In genomic region chr9:69093471-69094103, GRCh38 we compare ENCODE assay signal across 1 cellular context.
TF ChIP-seq lines count a peak whose summit lies in the region.

No MANE protein-coding gene starts in this region.

TF ChIP-seq in HepG2, 621 proteins besides CTCF, POLR2A, EP300 and RAD21 (continues in another document):
- TF ChIP-seq ZNF598 (CRISPR knock-in tag; IDR thresholded peaks at IDR 0.05; ENCODE audit: borderline replicate concordance) (no peak), MATR3 (CRISPR knock-in tag; IDR thresholded peaks at IDR 0.05) (no peak), FOSL2 (CRISPR knock-in tag; IDR thresholded peaks at IDR 0.05) (no peak), ZNF350 (CRISPR knock-in tag; IDR thresholded peaks at IDR 0.05; ENCODE audit: borderline replicate concordance, low read depth) (no peak), GMEB1 (CRISPR knock-in tag; IDR thresholded peaks at IDR 0.05; ENCODE audit: borderline replicate concordance) (no peak), E2F5 (CRISPR knock-in tag; conservative IDR thresholded peaks at IDR 0.05) (no peak), ZMYM4 (CRISPR knock-in tag; IDR thresholded peaks at IDR 0.05) (no peak), AFF4 (CRISPR knock-in tag; IDR thresholded peaks at IDR 0.05) (no peak), GZF1 (CRISPR knock-in tag; IDR thresholded peaks at IDR 0.05) (no peak), CBX2 (IDR thresholded peaks at IDR 0.05; ENCODE audit: low read depth, low read length) (no peak), CBX2 (CRISPR knock-in tag; IDR thresholded peaks at IDR 0.05; ENCODE audit: low read depth) (no peak), POLR2G (IDR thresholded peaks at IDR 0.05; ENCODE audit: low read depth, low read length) (no peak), ZSCAN29 (CRISPR knock-in tag; conservative IDR thresholded peaks at IDR 0.05) (no peak), THYN1 (CRISPR knock-in tag; IDR thresholded peaks at IDR 0.05; ENCODE audit: borderline replicate concordance, low read depth) (no peak), ZNF142 (CRISPR knock-in tag; IDR thresholded peaks at IDR 0.05) (no peak), ZNF75D (CRISPR knock-in tag; IDR thresholded peaks at IDR 0.05; ENCODE audit: borderline replicate concordance) (no peak), ZNF878 (CRISPR knock-in tag; IDR thresholded peaks at IDR 0.05) (0 out of 2 replicates have a peak, but pooled peaks have one; percentile 34), TFE3 (CRISPR knock-in tag; IDR thresholded peaks at IDR 0.05) (no peak), MED8 (CRISPR knock-in tag; IDR thresholded peaks at IDR 0.05; ENCODE audit: insufficient replicate concordance) (no peak), ZNF790 (CRISPR knock-in tag; IDR thresholded peaks at IDR 0.05; ENCODE audit: borderline replicate concordance) (no peak), MXD4 (CRISPR knock-in tag; IDR thresholded peaks at IDR 0.05) (no peak), ZNF296 (CRISPR knock-in tag; conservative IDR thresholded peaks at IDR 0.05) (no peak), POLR2AphosphoS5 (IDR thresholded peaks at IDR 0.05; ENCODE audit: low read depth, low read length) (no peak), HIC2 (CRISPR knock-in tag; IDR thresholded peaks at IDR 0.05; ENCODE audit: low read depth) (no peak)
- TF ChIP-seq, protein P1, sequence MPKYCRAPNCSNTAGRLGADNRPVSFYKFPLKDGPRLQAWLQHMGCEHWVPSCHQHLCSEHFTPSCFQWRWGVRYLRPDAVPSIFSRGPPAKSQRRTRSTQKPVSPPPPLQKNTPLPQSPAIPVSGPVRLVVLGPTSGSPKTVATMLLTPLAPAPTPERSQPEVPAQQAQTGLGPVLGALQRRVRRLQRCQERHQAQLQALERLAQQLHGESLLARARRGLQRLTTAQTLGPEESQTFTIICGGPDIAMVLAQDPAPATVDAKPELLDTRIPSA (CRISPR knock-in tag; IDR thresholded peaks at IDR 0.05; ENCODE audit: borderline replicate concordance), result no peak
- TF ChIP-seq, protein P2, sequence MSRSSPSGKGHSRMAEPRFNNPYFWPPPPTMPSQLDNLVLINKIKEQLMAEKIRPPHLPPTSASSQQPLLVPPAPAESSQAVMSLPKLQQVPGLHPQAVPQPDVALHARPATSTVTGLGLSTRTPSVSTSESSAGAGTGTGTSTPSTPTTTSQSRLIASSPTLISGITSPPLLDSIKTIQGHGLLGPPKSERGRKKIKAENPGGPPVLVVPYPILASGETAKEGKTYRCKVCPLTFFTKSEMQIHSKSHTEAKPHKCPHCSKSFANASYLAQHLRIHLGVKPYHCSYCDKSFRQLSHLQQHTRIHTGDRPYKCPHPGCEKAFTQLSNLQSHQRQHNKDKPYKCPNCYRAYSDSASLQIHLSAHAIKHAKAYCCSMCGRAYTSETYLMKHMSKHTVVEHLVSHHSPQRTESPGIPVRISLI (CRISPR knock-in tag; IDR thresholded peaks at IDR 0.05; ENCODE audit: borderline replicate concordance), result 0 out of 2 replicates have a peak, but pooled peaks have one; percentile 38
- TF ChIP-seq, protein P3, sequence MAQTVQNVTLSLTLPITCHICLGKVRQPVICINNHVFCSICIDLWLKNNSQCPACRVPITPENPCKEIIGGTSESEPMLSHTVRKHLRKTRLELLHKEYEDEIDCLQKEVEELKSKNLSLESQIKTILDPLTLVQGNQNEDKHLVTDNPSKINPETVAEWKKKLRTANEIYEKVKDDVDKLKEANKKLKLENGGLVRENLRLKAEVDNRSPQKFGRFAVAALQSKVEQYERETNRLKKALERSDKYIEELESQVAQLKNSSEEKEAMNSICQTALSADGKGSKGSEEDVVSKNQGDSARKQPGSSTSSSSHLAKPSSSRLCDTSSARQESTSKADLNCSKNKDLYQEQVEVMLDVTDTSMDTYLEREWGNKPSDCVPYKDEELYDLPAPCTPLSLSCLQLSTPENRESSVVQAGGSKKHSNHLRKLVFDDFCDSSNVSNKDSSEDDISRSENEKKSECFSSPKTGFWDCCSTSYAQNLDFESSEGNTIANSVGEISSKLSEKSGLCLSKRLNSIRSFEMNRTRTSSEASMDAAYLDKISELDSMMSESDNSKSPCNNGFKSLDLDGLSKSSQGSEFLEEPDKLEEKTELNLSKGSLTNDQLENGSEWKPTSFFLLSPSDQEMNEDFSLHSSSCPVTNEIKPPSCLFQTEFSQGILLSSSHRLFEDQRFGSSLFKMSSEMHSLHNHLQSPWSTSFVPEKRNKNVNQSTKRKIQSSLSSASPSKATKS (CRISPR knock-in tag; IDR thresholded peaks at IDR 0.05), result no peak
- TF ChIP-seq, protein P4, sequence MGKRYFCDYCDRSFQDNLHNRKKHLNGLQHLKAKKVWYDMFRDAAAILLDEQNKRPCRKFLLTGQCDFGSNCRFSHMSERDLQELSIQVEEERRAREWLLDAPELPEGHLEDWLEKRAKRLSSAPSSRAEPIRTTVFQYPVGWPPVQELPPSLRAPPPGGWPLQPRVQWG (CRISPR knock-in tag; IDR thresholded peaks at IDR 0.05; ENCODE audit: borderline replicate concordance, low read depth), result no peak
- TF ChIP-seq, protein P5, sequence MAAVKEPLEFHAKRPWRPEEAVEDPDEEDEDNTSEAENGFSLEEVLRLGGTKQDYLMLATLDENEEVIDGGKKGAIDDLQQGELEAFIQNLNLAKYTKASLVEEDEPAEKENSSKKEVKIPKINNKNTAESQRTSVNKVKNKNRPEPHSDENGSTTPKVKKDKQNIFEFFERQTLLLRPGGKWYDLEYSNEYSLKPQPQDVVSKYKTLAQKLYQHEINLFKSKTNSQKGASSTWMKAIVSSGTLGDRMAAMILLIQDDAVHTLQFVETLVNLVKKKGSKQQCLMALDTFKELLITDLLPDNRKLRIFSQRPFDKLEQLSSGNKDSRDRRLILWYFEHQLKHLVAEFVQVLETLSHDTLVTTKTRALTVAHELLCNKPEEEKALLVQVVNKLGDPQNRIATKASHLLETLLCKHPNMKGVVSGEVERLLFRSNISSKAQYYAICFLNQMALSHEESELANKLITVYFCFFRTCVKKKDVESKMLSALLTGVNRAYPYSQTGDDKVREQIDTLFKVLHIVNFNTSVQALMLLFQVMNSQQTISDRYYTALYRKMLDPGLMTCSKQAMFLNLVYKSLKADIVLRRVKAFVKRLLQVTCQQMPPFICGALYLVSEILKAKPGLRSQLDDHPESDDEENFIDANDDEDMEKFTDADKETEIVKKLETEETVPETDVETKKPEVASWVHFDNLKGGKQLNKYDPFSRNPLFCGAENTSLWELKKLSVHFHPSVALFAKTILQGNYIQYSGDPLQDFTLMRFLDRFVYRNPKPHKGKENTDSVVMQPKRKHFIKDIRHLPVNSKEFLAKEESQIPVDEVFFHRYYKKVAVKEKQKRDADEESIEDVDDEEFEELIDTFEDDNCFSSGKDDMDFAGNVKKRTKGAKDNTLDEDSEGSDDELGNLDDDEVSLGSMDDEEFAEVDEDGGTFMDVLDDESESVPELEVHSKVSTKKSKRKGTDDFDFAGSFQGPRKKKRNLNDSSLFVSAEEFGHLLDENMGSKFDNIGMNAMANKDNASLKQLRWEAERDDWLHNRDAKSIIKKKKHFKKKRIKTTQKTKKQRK (IDR thresholded peaks at IDR 0.05; ENCODE audit: low read length), result no peak
